In the genomic region with DNA sequence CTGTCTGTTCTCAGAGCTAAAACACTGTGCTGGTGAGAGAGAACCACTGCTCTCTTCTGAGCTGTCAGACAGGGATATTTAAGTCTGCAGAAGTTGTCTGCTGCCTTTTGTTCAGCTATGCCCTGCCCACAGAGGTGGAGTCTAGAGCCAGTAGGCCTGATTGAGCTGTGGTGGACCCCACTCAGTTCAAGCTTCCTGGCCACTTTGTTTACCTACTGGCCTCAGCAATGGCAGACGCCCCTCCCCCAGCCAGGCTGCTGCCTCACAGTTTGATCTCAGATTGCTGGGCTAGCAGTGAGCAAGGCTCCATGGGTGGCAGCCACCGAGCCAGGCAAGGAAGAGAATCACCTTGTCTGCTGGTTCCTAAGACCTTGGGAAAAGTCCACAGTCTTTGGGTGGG, we compare ENCODE assay signal across 19 cellular contexts. TPM values are rescaled to one million over a fixed set of nuclear protein-coding genes. Genes with fewer than 3 reads are reported as not detected.
"Had no signal": no experiment of that assay in that cellular context is flagged by ENCODE, and none has a peak within 500 bp of the region (broad histone marks: within the 10 kb centered on the region; RNA-seq: fewer than 3 reads in every experiment).

No MANE protein-coding gene starts in this region.

- ATAC-seq: foreskin keratinocyte; left cardiac atrium; mucosa of descending colon; naive thymus-derived CD8-positive, alpha-beta T cell had no signal

- DNase-seq: colonic mucosa; dermis blood vessel endothelial cell; erythroblast; foreskin keratinocyte; kidney; left cardiac atrium; mucosa of descending colon; naive thymus-derived CD8-positive, alpha-beta T cell; nucleus accumbens; ovary; small intestine; stimulated activated CD4-positive, alpha-beta T cell treated with anti-CD3 and anti-CD28 coated beads, Interleukin-12 subunit alpha, Interleukin-12 subunit beta, amount 100 ng/mL, for 4 hours; stimulated activated naive CD4-positive, alpha-beta T cell; stomach; substantia nigra; trophoblast cell had no signal

- H3K4me3 ChIP-seq: colonic mucosa, mucosa of descending colon, ovary, right atrium auricular region, stomach had no signal

- H3K4me1 ChIP-seq: colonic mucosa, foreskin keratinocyte, right atrium auricular region, stomach had no signal

- H3K27ac ChIP-seq: colonic mucosa, foreskin keratinocyte, ovary, right atrium auricular region, stomach had no signal

- H3K36me3 ChIP-seq: colonic mucosa, ovary, right atrium auricular region, stomach had no signal

- H3K9me3 ChIP-seq: colonic mucosa, mucosa of descending colon, ovary, right atrium auricular region, stomach had no signal

- H3K27ac Mint-ChIP-seq: naive thymus-derived CD8-positive, alpha-beta T cell had no signal

- H3K4me3 Mint-ChIP-seq: naive thymus-derived CD8-positive, alpha-beta T cell had no signal

- H3K27me3 ChIP-seq: colonic mucosa, ovary, right atrium auricular region had no signal

- H3K4me1 Mint-ChIP-seq: naive thymus-derived CD8-positive, alpha-beta T cell had no signal

RNA-seq across cellular contexts. Expression of gene CACNA1D, which starts 21.0 kb away (rescaled TPM):
- total RNA-seq: dermis blood vessel endothelial cell; endothelial cell of umbilical vein; lung microvascular endothelial cell; naive thymus-derived CD8-positive, alpha-beta T cell had no signal
- polyA plus RNA-seq: foreskin keratinocyte; naive thymus-derived CD8-positive, alpha-beta T cell had no signal
